Comparison of ENCODE assay signal across 2 cellular contexts in the genomic region with DNA sequence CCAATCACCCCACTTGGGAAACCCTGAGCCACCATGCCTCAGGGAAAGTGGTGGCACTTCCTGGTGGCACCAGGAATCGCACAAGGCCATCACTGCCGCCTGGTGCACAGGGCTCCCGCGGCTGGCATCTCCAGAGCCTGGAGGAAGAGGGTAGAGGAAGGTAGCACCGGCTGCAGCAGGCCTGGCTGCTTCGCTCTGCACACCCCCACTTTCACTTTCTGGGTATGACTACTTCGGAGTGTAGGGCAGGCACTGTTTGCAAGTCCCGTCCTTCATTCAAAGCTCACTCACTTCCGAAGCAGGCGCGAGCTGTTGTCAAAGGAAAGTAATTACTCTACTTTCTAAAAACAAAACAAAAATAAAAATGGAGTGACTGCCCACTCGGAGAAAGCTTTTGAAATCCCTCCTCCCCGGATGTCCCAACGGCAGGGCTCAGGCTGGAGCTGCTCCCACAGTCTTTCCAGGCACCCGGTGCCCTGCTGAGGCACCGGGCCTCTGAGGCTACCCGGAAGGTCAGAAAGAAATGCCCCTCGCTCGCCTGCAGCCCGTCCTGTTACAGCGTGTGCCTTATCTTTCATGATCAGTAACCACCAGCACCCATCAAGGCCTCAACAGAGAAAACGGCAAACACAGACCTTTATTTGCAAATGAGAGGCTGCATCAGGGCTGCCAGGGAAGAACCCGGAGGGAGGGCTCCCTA.
A peak's percentile ranks its signal among the peaks of the same experiment; 100 is the strongest.
TF ChIP-seq lines count a peak whose summit lies in the region.

No MANE protein-coding gene starts in this region.

TF ChIP-seq in HEK293, 187 proteins besides CTCF, POLR2A, EP300 and RAD21 (continued from another document):
- TF ChIP-seq, protein P1, sequence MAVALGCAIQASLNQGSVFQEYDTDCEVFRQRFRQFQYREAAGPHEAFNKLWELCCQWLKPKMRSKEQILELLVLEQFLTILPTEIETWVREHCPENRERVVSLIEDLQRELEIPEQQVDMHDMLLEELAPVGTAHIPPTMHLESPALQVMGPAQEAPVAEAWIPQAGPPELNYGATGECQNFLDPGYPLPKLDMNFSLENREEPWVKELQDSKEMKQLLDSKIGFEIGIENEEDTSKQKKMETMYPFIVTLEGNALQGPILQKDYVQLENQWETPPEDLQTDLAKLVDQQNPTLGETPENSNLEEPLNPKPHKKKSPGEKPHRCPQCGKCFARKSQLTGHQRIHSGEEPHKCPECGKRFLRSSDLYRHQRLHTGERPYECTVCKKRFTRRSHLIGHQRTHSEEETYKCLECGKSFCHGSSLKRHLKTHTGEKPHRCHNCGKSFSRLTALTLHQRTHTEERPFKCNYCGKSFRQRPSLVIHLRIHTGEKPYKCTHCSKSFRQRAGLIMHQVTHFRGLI (tag by site-specific recombination; IDR thresholded peaks at IDR 0.05), result no peak
- TF ChIP-seq ZIC2 (tag by site-specific recombination; IDR thresholded peaks at IDR 0.05), result peak; percentile 27; the same call in 1 of the 2 replicates

TF ChIP-seq in SK-N-SH treated with all-trans-retinoic acid at 6 μM for 48 hours, 23 proteins besides CTCF, POLR2A, EP300 and RAD21 (continued from another document):
- TF ChIP-seq, protein P2, sequence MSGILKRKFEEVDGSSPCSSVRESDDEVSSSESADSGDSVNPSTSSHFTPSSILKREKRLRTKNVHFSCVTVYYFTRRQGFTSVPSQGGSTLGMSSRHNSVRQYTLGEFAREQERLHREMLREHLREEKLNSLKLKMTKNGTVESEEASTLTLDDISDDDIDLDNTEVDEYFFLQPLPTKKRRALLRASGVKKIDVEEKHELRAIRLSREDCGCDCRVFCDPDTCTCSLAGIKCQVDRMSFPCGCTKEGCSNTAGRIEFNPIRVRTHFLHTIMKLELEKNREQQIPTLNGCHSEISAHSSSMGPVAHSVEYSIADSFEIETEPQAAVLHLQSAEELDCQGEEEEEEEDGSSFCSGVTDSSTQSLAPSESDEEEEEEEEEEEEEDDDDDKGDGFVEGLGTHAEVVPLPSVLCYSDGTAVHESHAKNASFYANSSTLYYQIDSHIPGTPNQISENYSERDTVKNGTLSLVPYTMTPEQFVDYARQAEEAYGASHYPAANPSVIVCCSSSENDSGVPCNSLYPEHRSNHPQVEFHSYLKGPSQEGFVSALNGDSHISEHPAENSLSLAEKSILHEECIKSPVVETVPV (CRISPR knock-in tag; IDR thresholded peaks at IDR 0.05), result no peak
TF ChIP-seq in SK-N-SH treated with all-trans-retinoic acid at 6 μM for 48 hours: peak in this region for 0.
